17 cellular contexts compared by ENCODE assay signal in genomic region chr5:80712914-80713313, GRCh38. TPM values are rescaled to one million over a fixed set of nuclear protein-coding genes. Genes with fewer than 3 reads are reported as not detected.
DNase-seq lines count a peak whose midpoint lies in the region; ATAC-seq and TF ChIP-seq lines count a peak whose summit lies in the region.
"Had no signal": no experiment of that assay in that cellular context is flagged by ENCODE, and none has a peak within 500 bp of the region (broad histone marks: within the 10 kb centered on the region; RNA-seq: fewer than 3 reads in every experiment).

No MANE protein-coding gene starts in this region.

- H3K36me3 Mint-ChIP-seq in T-helper 17 cell (ENCODE audit: low read depth) (no peaks in the 10 kb centered on the region), osteocyte (ENCODE audit: unreplicated experiment) (peaks cover 9% of the 10 kb centered on the region)

- H3K9me3 Mint-ChIP-seq in osteocyte (ENCODE audit: unreplicated experiment): no peaks in the 10 kb centered on the region
- H3K9me3 Mint-ChIP-seq: CD4-positive, alpha-beta memory T cell; IgD-negative memory B cell had no signal

- H3K9me3 ChIP-seq in T-helper 17 cell (ENCODE audit: control insufficient read depth, low read length, poor library complexity, severe bottlenecking): no peaks in the 10 kb centered on the region
- H3K9me3 ChIP-seq: HAP-1 had no signal

- H3K27ac Mint-ChIP-seq in T-helper 17 cell: peak overlapping the region; percentile 60
- H3K27ac Mint-ChIP-seq in osteocyte (ENCODE audit: unreplicated experiment): no peak overlapping the region
- H3K27ac Mint-ChIP-seq: CD14-positive monocyte, IgD-negative memory B cell had no signal

- H3K4me1 Mint-ChIP-seq in T-helper 17 cell: peaks cover 19% of the 10 kb centered on the region
- H3K4me1 Mint-ChIP-seq in osteocyte (ENCODE audit: unreplicated experiment): peaks cover 3% of the 10 kb centered on the region
- H3K4me1 Mint-ChIP-seq: CD14-positive monocyte had no signal

- no peak for ATAC-seq in T-helper 17 cell

- DNase-seq in NCI-H748 (lab: John Stamatoyannopoulos, UW; ENCODE audit: unreplicated experiment): peak; percentile 4
- DNase-seq in NCI-H748 treated with DMSO at 0.1 percent for 48 hours (lab: John Stamatoyannopoulos, UW): no peak
- DNase-seq in NCI-H69 (lab: John Stamatoyannopoulos, UW): peak; percentile 16
- no peak for DNase-seq in T-helper 17 cell
- DNase-seq in smooth muscle cell of the brain vasculature (ENCODE audit: low read depth, low spot score): peak; percentile 12
- no peak for DNase-seq in osteocyte (ENCODE audit: extremely low spot score, unreplicated experiment)
- DNase-seq in stimulated activated CD4-positive, alpha-beta T cell treated with anti-CD3 and anti-CD28 coated beads, Interleukin-1b, Interleukin-23, amount 100 ng/mL, for 48 hours: no peak
- no peak for DNase-seq in stimulated activated naive CD4-positive, alpha-beta T cell (lab: John Stamatoyannopoulos, UW)
- DNase-seq: 8988T; Calu3; CD4-positive, alpha-beta memory T cell; DMS79 treated with DMSO at 0.1 percent for 48 hours; GF-D8; GM23248 had no signal

- no peak for TF ChIP-seq CTCF in osteocyte (IDR thresholded peaks at IDR 0.05)

- H3K4me3 Mint-ChIP-seq in T-helper 17 cell (no peak overlapping the region), osteocyte (ENCODE audit: unreplicated experiment) (no peak overlapping the region)
- H3K4me3 Mint-ChIP-seq: CD14-positive monocyte, IgD-negative memory B cell had no signal

- no peaks in the 10 kb centered on the region for H3K27me3 Mint-ChIP-seq in T-helper 17 cell
- H3K27me3 Mint-ChIP-seq in osteocyte (ENCODE audit: unreplicated experiment): no peaks in the 10 kb centered on the region
- H3K27me3 Mint-ChIP-seq: CD4-positive, alpha-beta memory T cell; IgD-negative memory B cell had no signal

RNA-seq across cellular contexts. Expression of gene DHFR, which starts 58.1 kb away (rescaled TPM):
- total RNA-seq in T-helper 17 cell (1 to 10 TPM; 5.7 to 8.3 TPM), osteocyte (17.0 and 18.5 TPM in 2 replicates)

RNA-seq across cellular contexts. Expression of gene MSH3, which starts 58.5 kb away (rescaled TPM):
- total RNA-seq in T-helper 17 cell (10 to 100 TPM; 12.6 to 17.2 TPM), osteocyte (14.8 and 17.6 TPM in 2 replicates)

Comparison
In these comparisons a context has a peak if more than half of its experiments do, and no peak if none do; other contexts are left out.
1. DNase-seq: peak in NCI-H748 (single experiment), NCI-H69 (single experiment) and smooth muscle cell of the brain vasculature (single experiment); none in NCI-H748 treated with DMSO at 0.1 percent for 48 hours (single experiment), T-helper 17 cell (0 of 3), osteocyte (single experiment), stimulated activated CD4-positive, alpha-beta T cell treated with anti-CD3 and anti-CD28 coated beads, Interleukin-1b, Interleukin-23, amount 100 ng/mL, for 48 hours (single experiment) and stimulated activated naive CD4-positive, alpha-beta T cell (0 of 6).